ENCODE assay signal across 13 cellular contexts in the genomic region with DNA sequence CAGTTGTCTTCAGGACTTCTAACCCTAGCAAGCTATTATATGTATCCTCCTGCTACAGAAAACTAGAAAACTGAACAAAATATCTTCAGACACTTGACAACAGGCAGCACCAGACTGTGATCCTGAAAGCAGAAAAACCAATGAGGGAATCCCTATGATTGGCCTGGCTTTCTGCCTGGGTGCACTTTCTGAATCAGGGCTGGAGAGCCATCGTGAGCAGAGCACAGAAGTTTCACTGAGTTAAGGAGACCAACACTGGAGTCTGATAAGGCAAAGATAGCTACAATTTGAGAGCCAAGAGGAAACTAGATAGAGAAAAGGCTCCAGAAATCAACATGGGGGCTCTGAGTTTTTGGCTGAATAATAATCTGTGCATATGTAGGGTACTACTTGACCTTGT.
"Had no signal": no experiment of that assay in that cellular context is flagged by ENCODE, and none has a peak within 500 bp of the region (broad histone marks: within the 10 kb centered on the region; RNA-seq: fewer than 3 reads in every experiment).

No MANE protein-coding gene starts in this region.

- DNase-seq: activated CD4-positive, alpha-beta memory T cell treated with anti-CD3 and anti-CD28 coated beads, Interleukin-2, amount 10 ng/mL, durations not matched to agents 7 days and 5 days; activated CD8-positive, alpha-beta memory T cell treated with anti-CD3 and anti-CD28 coated beads, Interleukin-2, amount 50 U/mL, for 4 hours; activated naive CD8-positive, alpha-beta T cell treated with anti-CD3 and anti-CD28 coated beads, Interleukin-2, amount 10 ng/mL, durations not matched to agents 7 days and 5 days; activated T-cell treated with anti-CD3 and anti-CD28 coated beads, Interleukin-2, amount 50 U/mL, for 72 hours; central memory CD4-positive, alpha-beta T cell; cortex of kidney; effector CD8-positive, alpha-beta T cell; lower lobe of right lung; naive B cell; nucleus accumbens; stimulated activated CD4-positive, alpha-beta T cell treated with anti-CD3 and anti-CD28 coated beads, Interleukin-4, amount 100 ng/mL, for 24 hours had no signal

- H3K27ac ChIP-seq: hepatocyte, lower lobe of right lung, thoracic aorta had no signal

- H2AFZ ChIP-seq: hepatocyte had no signal

- H3K27me3 ChIP-seq: hepatocyte had no signal

- H3K36me3 ChIP-seq: lower lobe of right lung, thoracic aorta had no signal

- H3K4me2 ChIP-seq: hepatocyte had no signal

- H3K4me3 ChIP-seq: hepatocyte, lower lobe of right lung, thoracic aorta had no signal

- H3K9me3 ChIP-seq: lower lobe of right lung, thoracic aorta had no signal

- ATAC-seq: activated T-cell treated with anti-CD3 and anti-CD28 coated beads, Interleukin-2, amount 50 U/mL, for 72 hours; lower lobe of right lung had no signal

- H3K4me1 ChIP-seq: lower lobe of right lung had no signal
